Comparison of ENCODE assay signal across 10 cellular contexts in genomic region chr6:33429745-33430042, GRCh38. TPM values are rescaled to one million over a fixed set of nuclear protein-coding genes. Genes with fewer than 3 reads are reported as not detected.
DNase-seq lines count a peak whose midpoint lies in the region; ATAC-seq and TF ChIP-seq lines count a peak whose summit lies in the region.
"Had no signal": no experiment of that assay in that cellular context is flagged by ENCODE, and none has a peak within 500 bp of the region (broad histone marks: within the 10 kb centered on the region; RNA-seq: fewer than 3 reads in every experiment).

No MANE protein-coding gene starts in this region.

- H3K36me3 ChIP-seq in skeletal muscle satellite cell (ENCODE audit: insufficient read depth, low read length) = no peaks in the 10 kb centered on the region

- H3K9ac ChIP-seq in skeletal muscle satellite cell (ENCODE audit: low read depth, low read length) = no peak overlapping the region

- H3K4me2 ChIP-seq in skeletal muscle satellite cell (ENCODE audit: low read length) = peak overlapping the region; percentile 6

- intact Hi-C loops in activated CD4-positive, alpha-beta T cell treated with anti-CD3 and anti-CD28 coated beads for 36 hours (cut with DNase I, micrococcal nuclease) = loop anchor here (2.0 to 5.0 kb wide), 2 partner anchors 25 to 193 kb away; partner anchors contain the start of genes ITPR3 (in 1 of the 2) and ZBTB9 (in 1 of the 2)

- H3K4me1 ChIP-seq in skeletal muscle satellite cell (ENCODE audit: control insufficient read depth, insufficient read depth, low read length) = peaks cover 24% of the 10 kb centered on the region

- H3K27ac Mint-ChIP-seq in activated CD4-positive, alpha-beta T cell treated with anti-CD3 and anti-CD28 coated beads for 36 hours = peak overlapping the region; percentile 85
- peak overlapping the region; percentile 100 for H3K27ac Mint-ChIP-seq in T-helper 17 cell
- H3K27ac Mint-ChIP-seq in endothelial cell (ENCODE audit: unreplicated experiment) = peak overlapping the region; percentile 90

- DNase-seq in activated CD4-positive, alpha-beta T cell treated with anti-CD3 and anti-CD28 coated beads for 36 hours = no peak
- DNase-seq in activated CD4-positive, alpha-beta T cell treated with anti-CD3 and anti-CD28 coated beads for 48 hours = no peak
- DNase-seq in T-helper 17 cell (no peak), endothelial cell (ENCODE audit: low spot score) (no peak), middle frontal gyrus (ENCODE audit: extremely low spot score, low spot score) (no peak)
- DNase-seq: effector CD4-positive, alpha-beta T cell; NCI-H526 had no signal

- no peaks in the 10 kb centered on the region for H3K9me3 Mint-ChIP-seq in activated CD4-positive, alpha-beta T cell treated with anti-CD3 and anti-CD28 coated beads for 36 hours (ENCODE audit: low read depth)
- no peaks in the 10 kb centered on the region for H3K9me3 Mint-ChIP-seq in endothelial cell (ENCODE audit: unreplicated experiment)

- ATAC-seq in activated CD4-positive, alpha-beta T cell treated with anti-CD3 and anti-CD28 coated beads for 36 hours = no peak
- ATAC-seq in T-helper 17 cell = no peak
- ATAC-seq in HG02970 (IDR thresholded peaks at IDR 0.05; ENCODE audit: low FRiP score, unreplicated experiment) = no peak
- no peak for ATAC-seq in GM18861 (IDR thresholded peaks at IDR 0.05; ENCODE audit: unreplicated experiment)

- H3K36me3 Mint-ChIP-seq in activated CD4-positive, alpha-beta T cell treated with anti-CD3 and anti-CD28 coated beads for 36 hours (ENCODE audit: low read depth) = peaks cover 14% of the 10 kb centered on the region
- peaks cover 13% of the 10 kb centered on the region for H3K36me3 Mint-ChIP-seq in T-helper 17 cell (ENCODE audit: low read depth)
- H3K36me3 Mint-ChIP-seq in endothelial cell (ENCODE audit: low read depth, unreplicated experiment) = peaks cover 5% of the 10 kb centered on the region

- no peaks in the 10 kb centered on the region for H3K9me3 ChIP-seq in T-helper 17 cell (ENCODE audit: control insufficient read depth, low read length, poor library complexity, severe bottlenecking)
- no peaks in the 10 kb centered on the region for H3K9me3 ChIP-seq in skeletal muscle satellite cell (replicated peaks; ENCODE audit: low read length)

- POLR2A ChIA-PET in activated CD4-positive, alpha-beta T cell treated with anti-CD3 and anti-CD28 coated beads for 36 hours (lab: Charles Lee) = interaction anchor here (0.5 to 1.7 kb wide), 2 partner anchors 11 to 141 kb away, joined by 3 to 7 read pairs; partner anchors contain the start of gene CUTA

- no peak overlapping the region for H3K4me3 ChIP-seq in skeletal muscle satellite cell (ENCODE audit: low read length)

- peak overlapping the region; percentile 84 for H3K4me3 Mint-ChIP-seq in activated CD4-positive, alpha-beta T cell treated with anti-CD3 and anti-CD28 coated beads for 36 hours
- H3K4me3 Mint-ChIP-seq in T-helper 17 cell (peak overlapping the region; percentile 93), endothelial cell (ENCODE audit: unreplicated experiment) (peak overlapping the region; percentile 56)

- H3K27me3 Mint-ChIP-seq in activated CD4-positive, alpha-beta T cell treated with anti-CD3 and anti-CD28 coated beads for 36 hours = no peaks in the 10 kb centered on the region
- H3K27me3 Mint-ChIP-seq in T-helper 17 cell = no peaks in the 10 kb centered on the region
- peaks cover 17% of the 10 kb centered on the region for H3K27me3 Mint-ChIP-seq in endothelial cell (ENCODE audit: unreplicated experiment)

- CTCF ChIA-PET in activated CD4-positive, alpha-beta T cell treated with anti-CD3 and anti-CD28 coated beads for 36 hours (lab: Charles Lee) = interaction anchor here (0.7 to 1.6 kb wide), 8 partner anchors 11 to 792 kb away, joined by 3 to 6 read pairs (median 3); partner anchors contain the start of genes CUTA, ITPR3 and ZBTB9

- H3K27me3 ChIP-seq in skeletal muscle satellite cell (ENCODE audit: control insufficient read depth, insufficient read depth, low read length) = no peaks in the 10 kb centered on the region

- TF ChIP-seq CTCF in endothelial cell (IDR thresholded peaks at IDR 0.05; ENCODE audit: unreplicated experiment) = no peak

- peaks cover 66% of the 10 kb centered on the region for H3K4me1 Mint-ChIP-seq in activated CD4-positive, alpha-beta T cell treated with anti-CD3 and anti-CD28 coated beads for 36 hours
- H3K4me1 Mint-ChIP-seq in T-helper 17 cell = peaks cover 75% of the 10 kb centered on the region
- peaks cover 71% of the 10 kb centered on the region for H3K4me1 Mint-ChIP-seq in endothelial cell (ENCODE audit: unreplicated experiment)

RNA-seq across cellular contexts. Expression of gene SYNGAP1, which starts 9.8 kb away (rescaled TPM):
- 10 to 100 TPM; 43.6 to 45.6 TPM for total RNA-seq in activated CD4-positive, alpha-beta T cell treated with anti-CD3 and anti-CD28 coated beads for 36 hours
- total RNA-seq in T-helper 17 cell (10 to 100 TPM; 82.3 to 83.9 TPM), endothelial cell (ENCODE audit: unreplicated experiment) (48.6 TPM)
- 4.2 and 5.1 TPM in 2 replicates for total RNA-seq in skeletal muscle satellite cell (2012; rRNA removed)

RNA-seq across cellular contexts. Expression of gene CUTA, which starts 11.8 kb away (rescaled TPM):
- 100 to 1,000 TPM; 154 to 188 TPM for total RNA-seq in activated CD4-positive, alpha-beta T cell treated with anti-CD3 and anti-CD28 coated beads for 36 hours
- total RNA-seq in T-helper 17 cell (100 to 1,000 TPM; 195 to 196 TPM), endothelial cell (ENCODE audit: unreplicated experiment) (163 TPM)
- 86.7 and 103 TPM in 2 replicates for total RNA-seq in skeletal muscle satellite cell (2012; rRNA removed)

RNA-seq across cellular contexts. Expression of gene PHF1, which starts 18.9 kb away (rescaled TPM):
- total RNA-seq in activated CD4-positive, alpha-beta T cell treated with anti-CD3 and anti-CD28 coated beads for 36 hours = 10 to 100 TPM; 24.9 to 28.2 TPM
- total RNA-seq in T-helper 17 cell = 100 to 1,000 TPM; 448 to 472 TPM
- 60.0 TPM for total RNA-seq in endothelial cell (ENCODE audit: unreplicated experiment)
- total RNA-seq in skeletal muscle satellite cell (2012; rRNA removed) = 10.9 and 11.6 TPM in 2 replicates

RNA-seq across cellular contexts. Expression of gene ZBTB9, which starts 24.7 kb away (rescaled TPM):
- 1 to 10 TPM; 9.3 to 9.5 TPM for total RNA-seq in activated CD4-positive, alpha-beta T cell treated with anti-CD3 and anti-CD28 coated beads for 36 hours
- total RNA-seq in T-helper 17 cell = 1 to 10 TPM; 3.9 to 4.4 TPM
- 18.7 TPM for total RNA-seq in endothelial cell (ENCODE audit: unreplicated experiment)
- total RNA-seq in skeletal muscle satellite cell (2012; rRNA removed) = 6.3 and 6.6 TPM in 2 replicates

RNA-seq across cellular contexts. Expression of gene KIFC1, which starts 38.1 kb away (rescaled TPM):
- total RNA-seq in activated CD4-positive, alpha-beta T cell treated with anti-CD3 and anti-CD28 coated beads for 36 hours = 10 to 100 TPM; 86.0 to 89.3 TPM
- total RNA-seq in T-helper 17 cell (1 to 10 TPM; 1.3 to 3.7 TPM), endothelial cell (ENCODE audit: unreplicated experiment) (19.0 TPM)
- total RNA-seq in skeletal muscle satellite cell (2012; rRNA removed) = 28.6 and 29.4 TPM in 2 replicates
